Comparison of ENCODE assay signal across 13 cellular contexts in genomic region chr9:86766912-86767311, GRCh38.
DNase-seq lines count a peak whose midpoint lies in the region; ATAC-seq and TF ChIP-seq lines count a peak whose summit lies in the region.
"Had no signal": no experiment of that assay in that cellular context is flagged by ENCODE, and none has a peak within 500 bp of the region (broad histone marks: within the 10 kb centered on the region; RNA-seq: fewer than 3 reads in every experiment).

No MANE protein-coding gene starts in this region.

- intact Hi-C loops in lower lobe of right lung (cut with DNase I): no loop called here

- ATAC-seq in lower lobe of right lung (peak; percentile 53 to 70), GM21786 (IDR thresholded peaks at IDR 0.05; ENCODE audit: unreplicated experiment) (no peak)
- ATAC-seq: gastroesophageal sphincter; stimulated activated naive CD8-positive, alpha-beta T cell treated with anti-CD3 and anti-CD28 coated beads, Interleukin-15, Interleukin-2, amounts not matched to agents 100 U/mL and 50 U/mL, for 24 hours had no signal

- H3K9me3 ChIP-seq in lower lobe of right lung: no peaks in the 10 kb centered on the region
- H3K9me3 ChIP-seq: gastroesophageal sphincter had no signal

- no peaks in the 10 kb centered on the region for H3K4me1 ChIP-seq in lower lobe of right lung
- H3K4me1 ChIP-seq: gastroesophageal sphincter, parathyroid adenoma had no signal

- H3K36me3 ChIP-seq in BJ (ENCODE audit: control insufficient read depth, insufficient read depth, low read length): no peaks in the 10 kb centered on the region
- H3K36me3 ChIP-seq in brain microvascular endothelial cell (replicated peaks): no peaks in the 10 kb centered on the region
- no peaks in the 10 kb centered on the region for H3K36me3 ChIP-seq in lower lobe of right lung
- H3K36me3 ChIP-seq: gastroesophageal sphincter had no signal

- POLR2A ChIA-PET in BJ (lab: Charles Lee): no interaction called here

- no peak for TF ChIP-seq CTCF in BJ (IDR thresholded peaks at IDR 0.05; ENCODE audit: insufficient read depth, low read depth, low read length)
- TF ChIP-seq CTCF in brain microvascular endothelial cell (IDR thresholded peaks at IDR 0.05; ENCODE audit: low read depth, low read length, missing control alignments): no peak
- TF ChIP-seq CTCF in lower lobe of right lung (IDR thresholded peaks at IDR 0.05): no peak

- DNase-seq in BJ (ENCODE audit: low read depth) (peak; percentile 55), MV-4-11 (lab: John Stamatoyannopoulos, UW) (peak; percentile 91), brain microvascular endothelial cell (peak; percentile 69), lower lobe of right lung (peak; percentile 63), HuH-7.5 (ENCODE audit: low spot score) (no peak), NCI-H2107 treated with DMSO at 0.1 percent for 48 hours (lab: John Stamatoyannopoulos, UW; ENCODE audit: unreplicated experiment) (no peak), activated T-cell treated with anti-CD3 and anti-CD28 coated beads for 4 hours (no peak)
- DNase-seq: activated gamma-delta T cell; DMS153; stimulated activated naive CD8-positive, alpha-beta T cell treated with anti-CD3 and anti-CD28 coated beads, Interleukin-15, Interleukin-2, amounts not matched to agents 100 U/mL and 50 U/mL, for 24 hours had no signal

- no peak overlapping the region for H3K27ac ChIP-seq in brain microvascular endothelial cell
- H3K27ac ChIP-seq in lower lobe of right lung: no peak overlapping the region
- H3K27ac ChIP-seq: gastroesophageal sphincter, parathyroid adenoma had no signal

- H3K27me3 ChIP-seq in BJ (ENCODE audit: control insufficient read depth, insufficient read depth, low read length) (no peaks in the 10 kb centered on the region), brain microvascular endothelial cell (replicated peaks) (no peaks in the 10 kb centered on the region), lower lobe of right lung (ENCODE audit: low read depth) (no peaks in the 10 kb centered on the region)
- H3K27me3 ChIP-seq: gastroesophageal sphincter had no signal

- CTCF ChIA-PET in BJ (lab: Yijun Ruan, JAX): interaction anchor here (1.0 to 1.2 kb wide), 2 partner anchors 50 to 142 kb away, joined by 3 read pairs; no protein-coding TSS in a partner anchor

- no peak overlapping the region for H3K4me3 ChIP-seq in BJ (ENCODE audit: low read depth, low read length)
- no peak overlapping the region for H3K4me3 ChIP-seq in brain microvascular endothelial cell (ENCODE audit: low read depth, low read length)
- H3K4me3 ChIP-seq in lower lobe of right lung: no peak overlapping the region
- H3K4me3 ChIP-seq: gastroesophageal sphincter had no signal

- in situ Hi-C loops in brain microvascular endothelial cell (cut with HindIII; ENCODE audit: low pct_ligation_motif_present, low sequenced_read_pairs): no loop called here

Comparison
In these comparisons a context has a peak if more than half of its experiments do, and no peak if none do; other contexts are left out.
1. DNase-seq: peak in BJ (single experiment), MV-4-11 (single experiment), brain microvascular endothelial cell (single experiment) and lower lobe of right lung (single experiment); none in HuH-7.5 (single experiment), NCI-H2107 treated with DMSO at 0.1 percent for 48 hours (single experiment) and activated T-cell treated with anti-CD3 and anti-CD28 coated beads for 4 hours (single experiment).